Comparison of ENCODE assay signal across 1 cellular context in genomic region chr3:122568131-122568530, GRCh38. TPM values are rescaled to one million over a fixed set of nuclear protein-coding genes. Genes with fewer than 3 reads are reported as not detected.
"Had no signal": no experiment of that assay in that cellular context is flagged by ENCODE, and none has a peak within 500 bp of the region (broad histone marks: within the 10 kb centered on the region; RNA-seq: fewer than 3 reads in every experiment).

No MANE protein-coding gene starts in this region.

RNA-seq across cellular contexts. Expression of gene PARP15, which starts 9.3 kb away (rescaled TPM):
- total RNA-seq: frontal cortex had no signal
